ENCODE assay signal across 9 cellular contexts in genomic region chr12:1797011-1797901, GRCh38. TPM values are rescaled to one million over a fixed set of nuclear protein-coding genes. Genes with fewer than 3 reads are reported as not detected.
DNase-seq lines count a peak whose midpoint lies in the region; ATAC-seq and TF ChIP-seq lines count a peak whose summit lies in the region.
"Had no signal": no experiment of that assay in that cellular context is flagged by ENCODE, and none has a peak within 500 bp of the region (broad histone marks: within the 10 kb centered on the region; RNA-seq: fewer than 3 reads in every experiment).

No MANE protein-coding gene starts in this region.

- DNase-seq in CD4-positive, alpha-beta memory T cell: peak; percentile 40 to 74 (median 48)
- DNase-seq in activated B cell treated with CpG ODN at 0.5 μM for 24 hours (no peak), substantia nigra (lab: John Stamatoyannopoulos, UW) (peak in 8 of 49 donors; percentile 11 to 37 (median 34)), NCI-H1417 treated with DMSO at 0.1 percent for 48 hours (lab: John Stamatoyannopoulos, UW) (no peak), NCI-H146 (lab: John Stamatoyannopoulos, UW) (no peak)

- peak overlapping the region; percentile 38 to 96 for H3K4me3 ChIP-seq in CD4-positive, alpha-beta memory T cell (ENCODE audit: low read length in 2 of 2)
- peak overlapping the region; percentile 78 to 80 for H3K4me3 ChIP-seq in muscle layer of duodenum (ENCODE audit: low read depth in 1 of 2, low read length in 2 of 2)

- peaks cover 5% of the 10 kb centered on the region for H3K4me1 ChIP-seq in CD4-positive, alpha-beta memory T cell (ENCODE audit: insufficient read depth, low read length)
- H3K4me1 ChIP-seq in muscle layer of duodenum (ENCODE audit: control insufficient read depth in 1 of 2, insufficient read depth in 2 of 2, low read length in 2 of 2): peaks cover 0 to 8% of the 10 kb centered on the region in 2 donors

- H3K9me3 Mint-ChIP-seq in CD4-positive, alpha-beta memory T cell: no peaks in the 10 kb centered on the region
- no peaks in the 10 kb centered on the region for H3K9me3 Mint-ChIP-seq in activated B cell treated with CpG ODN at 0.5 μM for 24 hours
- no peaks in the 10 kb centered on the region for H3K9me3 Mint-ChIP-seq in dendritic cell treated with granulocyte-macrophage colony-stimulating factor and Interleukin-4, amounts not matched to agents 40 ng/mL and 50 ng/mL, for 4 days
- H3K9me3 Mint-ChIP-seq: mesothelial cell of epicardium had no signal

- peak overlapping the region; percentile 68 to 92 (median 78) for H3K4me3 Mint-ChIP-seq in CD4-positive, alpha-beta memory T cell
- peak overlapping the region; percentile 83 for H3K4me3 Mint-ChIP-seq in activated B cell treated with CpG ODN at 0.5 μM for 24 hours
- H3K4me3 Mint-ChIP-seq in dendritic cell treated with granulocyte-macrophage colony-stimulating factor and Interleukin-4, amounts not matched to agents 40 ng/mL and 50 ng/mL, for 4 days: peak overlapping the region; percentile 89

- H3K27ac ChIP-seq in CD4-positive, alpha-beta memory T cell (ENCODE audit: low read depth, low read length): peak overlapping the region; percentile 82
- H3K27ac ChIP-seq in muscle layer of duodenum (ENCODE audit: low read length) (peak overlapping the region; percentile 73), substantia nigra (ENCODE audit: low read depth, low read length, poor library complexity, severe bottlenecking) (peak overlapping the region; percentile 80)

- no peaks in the 10 kb centered on the region for H3K36me3 ChIP-seq in CD4-positive, alpha-beta memory T cell (ENCODE audit: insufficient read depth, low read length)
- H3K36me3 ChIP-seq in muscle layer of duodenum (ENCODE audit: control insufficient read depth in 1 of 2, insufficient read depth in 2 of 2, low read length in 2 of 2): no peaks in the 10 kb centered on the region

- no peaks in the 10 kb centered on the region for H3K9me3 ChIP-seq in CD4-positive, alpha-beta memory T cell (ENCODE audit: control insufficient read depth in 1 of 2, low read length in 2 of 2)
- H3K9me3 ChIP-seq in muscle layer of duodenum (ENCODE audit: control insufficient read depth in 1 of 2, low read length in 2 of 2): no peaks in the 10 kb centered on the region

- H3K4me1 Mint-ChIP-seq in CD4-positive, alpha-beta memory T cell: peaks cover 5 to 20% (median 9%) of the 10 kb centered on the region in 4 donors
- H3K4me1 Mint-ChIP-seq in activated B cell treated with CpG ODN at 0.5 μM for 24 hours: peaks cover 25% of the 10 kb centered on the region
- peaks cover 50% of the 10 kb centered on the region for H3K4me1 Mint-ChIP-seq in dendritic cell treated with granulocyte-macrophage colony-stimulating factor and Interleukin-4, amounts not matched to agents 40 ng/mL and 50 ng/mL, for 4 days (ENCODE audit: low read depth)

- POLR2A ChIA-PET in CD4-positive, alpha-beta memory T cell (lab: Charles Lee; ENCODE audit: partially characterized antibody): interaction anchor here (0.5 to 2.9 kb wide), 10 partner anchors 8 to 207 kb away, joined by 3 to 59 read pairs (median 7); partner anchors contain the start of genes ADIPOR2 and DCP1B
- POLR2A ChIA-PET in activated B cell treated with CpG ODN at 0.5 μM for 24 hours (lab: Charles Lee): interaction anchor here (0.8 to 3.2 kb wide), 4 partner anchors 136 to 143 kb away, joined by 5 to 48 read pairs (median 6); no protein-coding TSS in a partner anchor

- ATAC-seq in HG02642 (IDR thresholded peaks at IDR 0.05; ENCODE audit: poor library complexity, unreplicated experiment): peak; percentile 11
- ATAC-seq in activated B cell treated with CpG ODN at 0.5 μM for 24 hours (ENCODE audit: low read depth): peak; percentile 11

- CTCF ChIA-PET in CD4-positive, alpha-beta memory T cell (lab: Charles Lee; ENCODE audit: partially characterized antibody): interaction anchor here (2.4 to 16.4 kb wide), 3 partner anchors 143 kb away, joined by 19 to 612 read pairs (median 235); no protein-coding TSS in a partner anchor
- CTCF ChIA-PET in activated B cell treated with CpG ODN at 0.5 μM for 24 hours (lab: Charles Lee): interaction anchor here (1.3 to 10.4 kb wide), 2 partner anchors 143 to 679 kb away, joined by 4 to 205 read pairs; no protein-coding TSS in a partner anchor

- peak overlapping the region; percentile 53 to 85 (median 70) for H3K27ac Mint-ChIP-seq in CD4-positive, alpha-beta memory T cell
- peak overlapping the region; percentile 80 for H3K27ac Mint-ChIP-seq in activated B cell treated with CpG ODN at 0.5 μM for 24 hours
- peak overlapping the region; percentile 96 for H3K27ac Mint-ChIP-seq in dendritic cell treated with granulocyte-macrophage colony-stimulating factor and Interleukin-4, amounts not matched to agents 40 ng/mL and 50 ng/mL, for 4 days
- H3K27ac Mint-ChIP-seq: mesothelial cell of epicardium had no signal

- no peak for TF ChIP-seq CTCF in activated B cell treated with CpG ODN at 0.5 μM for 24 hours (IDR thresholded peaks at IDR 0.05)

- no peaks in the 10 kb centered on the region for H3K27me3 Mint-ChIP-seq in CD4-positive, alpha-beta memory T cell
- H3K27me3 Mint-ChIP-seq in activated B cell treated with CpG ODN at 0.5 μM for 24 hours: no peaks in the 10 kb centered on the region
- no peaks in the 10 kb centered on the region for H3K27me3 Mint-ChIP-seq in dendritic cell treated with granulocyte-macrophage colony-stimulating factor and Interleukin-4, amounts not matched to agents 40 ng/mL and 50 ng/mL, for 4 days

- peaks cover 0 to 2% of the 10 kb centered on the region in 2 donors for H3K36me3 Mint-ChIP-seq in CD4-positive, alpha-beta memory T cell
- no peaks in the 10 kb centered on the region for H3K36me3 Mint-ChIP-seq in activated B cell treated with CpG ODN at 0.5 μM for 24 hours (ENCODE audit: low read depth)
- H3K36me3 Mint-ChIP-seq in dendritic cell treated with granulocyte-macrophage colony-stimulating factor and Interleukin-4, amounts not matched to agents 40 ng/mL and 50 ng/mL, for 4 days (ENCODE audit: low read depth): peaks cover 9% of the 10 kb centered on the region
- H3K36me3 Mint-ChIP-seq: mesothelial cell of epicardium had no signal

- intact Hi-C loops in CD4-positive, alpha-beta memory T cell (cut with micrococcal nuclease): loop anchor here (10.0 kb wide), 1 partner anchor 988 kb away; no protein-coding TSS in a partner anchor
- intact Hi-C loops in activated B cell treated with CpG ODN at 0.5 μM for 24 hours (cut with micrococcal nuclease): loop anchor here (5.0 kb wide), 1 partner anchor 985 kb away; no protein-coding TSS in a partner anchor
- intact Hi-C loops in dendritic cell treated with granulocyte-macrophage colony-stimulating factor and Interleukin-4, amounts not matched to agents 40 ng/mL and 50 ng/mL, for 4 days (cut with micrococcal nuclease): loop anchor here (2.0 to 10.0 kb wide), 3 partner anchors 16 to 238 kb away; no protein-coding TSS in a partner anchor

- no peaks in the 10 kb centered on the region for H3K27me3 ChIP-seq in CD4-positive, alpha-beta memory T cell (ENCODE audit: insufficient read depth, low read length)
- H3K27me3 ChIP-seq in muscle layer of duodenum (ENCODE audit: low read depth, low read length): no peaks in the 10 kb centered on the region

RNA-seq across cellular contexts. Expression of gene LRTM2, which starts 23.1 kb away (rescaled TPM):
- total RNA-seq in CD4-positive, alpha-beta memory T cell: not detected
- not detected for polyA plus RNA-seq in CD4-positive, alpha-beta memory T cell
- total RNA-seq in activated B cell treated with CpG ODN at 0.5 μM for 24 hours: not detected in 2 replicates

Comparison
In these comparisons a context has a peak if more than half of its experiments do, and no peak if none do; other contexts are left out.
1. DNase-seq: peak in CD4-positive, alpha-beta memory T cell (5 of 5); none in activated B cell treated with CpG ODN at 0.5 μM for 24 hours (single experiment), NCI-H1417 treated with DMSO at 0.1 percent for 48 hours (single experiment) and NCI-H146 (single experiment).
2. Peak in every context shown above with its lines, with median percentiles within 50 percentile points of each other: H3K27ac ChIP-seq, H3K27ac Mint-ChIP-seq and H3K4me3 Mint-ChIP-seq.